1 cellular context compared by ENCODE assay signal in the genomic region with DNA sequence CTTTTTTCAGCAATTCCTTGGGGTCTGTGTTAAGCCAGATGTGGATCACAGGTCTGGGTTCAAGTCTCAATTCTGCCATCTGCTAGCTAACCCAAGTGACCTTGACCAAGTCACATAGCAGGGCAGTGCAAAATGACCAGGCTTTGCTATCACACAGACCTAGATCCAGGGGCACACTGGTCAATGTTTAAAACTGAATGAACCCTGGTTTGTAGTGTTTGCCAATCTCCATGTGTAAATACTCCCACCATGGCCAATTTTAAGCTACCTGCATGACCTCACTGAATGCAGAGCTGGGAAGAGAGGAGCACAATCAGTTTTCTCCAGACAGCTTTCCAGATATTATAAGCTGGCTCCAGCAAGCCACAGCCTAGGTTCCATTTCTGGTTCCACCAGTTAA.
A peak's percentile ranks its signal among the peaks of the same experiment; 100 is the strongest.
TF ChIP-seq lines count a peak whose summit lies in the region.

No MANE protein-coding gene starts in this region.

TF ChIP-seq in HepG2, 621 proteins besides CTCF, POLR2A, EP300 and RAD21 (continued from another document and continues in another):
- TF ChIP-seq, protein P1, sequence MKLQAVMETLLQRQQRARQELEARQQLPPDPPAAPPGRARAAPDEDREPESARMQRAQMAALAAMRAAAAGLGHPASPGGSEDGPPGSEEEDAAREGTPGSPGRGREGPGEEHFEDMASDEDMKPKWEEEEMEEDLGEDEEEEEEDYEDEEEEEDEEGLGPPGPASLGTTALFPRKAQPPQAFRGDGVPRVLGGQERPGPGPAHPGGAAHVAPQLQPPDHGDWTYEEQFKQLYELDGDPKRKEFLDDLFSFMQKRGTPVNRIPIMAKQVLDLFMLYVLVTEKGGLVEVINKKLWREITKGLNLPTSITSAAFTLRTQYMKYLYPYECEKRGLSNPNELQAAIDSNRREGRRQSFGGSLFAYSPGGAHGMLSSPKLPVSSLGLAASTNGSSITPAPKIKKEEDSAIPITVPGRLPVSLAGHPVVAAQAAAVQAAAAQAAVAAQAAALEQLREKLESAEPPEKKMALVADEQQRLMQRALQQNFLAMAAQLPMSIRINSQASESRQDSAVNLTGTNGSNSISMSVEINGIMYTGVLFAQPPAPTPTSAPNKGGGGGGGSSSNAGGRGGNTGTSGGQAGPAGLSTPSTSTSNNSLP (IDR thresholded peaks at IDR 0.05; ENCODE audit: low read depth, low read length) = no peak
- TF ChIP-seq HDAC2 (CRISPR knock-in tag; IDR thresholded peaks at IDR 0.05) = no peak
- TF ChIP-seq ZFP37 (CRISPR knock-in tag; IDR thresholded peaks at IDR 0.05; ENCODE audit: borderline replicate concordance) = no peak
- TF ChIP-seq JUND (CRISPR knock-in tag; IDR thresholded peaks at IDR 0.05) = no peak
- no peak for TF ChIP-seq YEATS4 (CRISPR knock-in tag; IDR thresholded peaks at IDR 0.05; ENCODE audit: borderline replicate concordance)
- TF ChIP-seq, protein P2, sequence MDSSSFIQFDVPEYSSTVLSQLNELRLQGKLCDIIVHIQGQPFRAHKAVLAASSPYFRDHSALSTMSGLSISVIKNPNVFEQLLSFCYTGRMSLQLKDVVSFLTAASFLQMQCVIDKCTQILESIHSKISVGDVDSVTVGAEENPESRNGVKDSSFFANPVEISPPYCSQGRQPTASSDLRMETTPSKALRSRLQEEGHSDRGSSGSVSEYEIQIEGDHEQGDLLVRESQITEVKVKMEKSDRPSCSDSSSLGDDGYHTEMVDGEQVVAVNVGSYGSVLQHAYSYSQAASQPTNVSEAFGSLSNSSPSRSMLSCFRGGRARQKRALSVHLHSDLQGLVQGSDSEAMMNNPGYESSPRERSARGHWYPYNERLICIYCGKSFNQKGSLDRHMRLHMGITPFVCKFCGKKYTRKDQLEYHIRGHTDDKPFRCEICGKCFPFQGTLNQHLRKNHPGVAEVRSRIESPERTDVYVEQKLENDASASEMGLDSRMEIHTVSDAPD (CRISPR knock-in tag; IDR thresholded peaks at IDR 0.05) = no peak; the same call in 1 of the 2 replicates
- TF ChIP-seq RBM22 (optimal IDR thresholded peaks at IDR 0.05; ENCODE audit: low read length) = no peak
- no peak for TF ChIP-seq ZSCAN22 (CRISPR knock-in tag; IDR thresholded peaks at IDR 0.05)
- no peak for TF ChIP-seq ZNF382 (CRISPR knock-in tag; IDR thresholded peaks at IDR 0.05; ENCODE audit: borderline replicate concordance)
- TF ChIP-seq ZNF564 (CRISPR knock-in tag; IDR thresholded peaks at IDR 0.05) = no peak
- TF ChIP-seq TEF (CRISPR knock-in tag; IDR thresholded peaks at IDR 0.05) = no peak
- TF ChIP-seq PAWR (CRISPR knock-in tag; IDR thresholded peaks at IDR 0.05; ENCODE audit: borderline replicate concordance) = no peak
- TF ChIP-seq CC2D1A (CRISPR knock-in tag; IDR thresholded peaks at IDR 0.05) = no peak
- TF ChIP-seq SRSF1 (optimal IDR thresholded peaks at IDR 0.05; ENCODE audit: low read depth, low read length) = no peak
- no peak for TF ChIP-seq SMYD3 (CRISPR knock-in tag; IDR thresholded peaks at IDR 0.05)
- TF ChIP-seq ZGPAT (CRISPR knock-in tag; IDR thresholded peaks at IDR 0.05) = 0 out of 2 replicates have a peak, but pooled peaks have one; percentile 39
- no peak for TF ChIP-seq ZNF3 (CRISPR knock-in tag; IDR thresholded peaks at IDR 0.05)
- no peak for TF ChIP-seq GPBP1L1 (CRISPR knock-in tag; IDR thresholded peaks at IDR 0.05)
- no peak for TF ChIP-seq PHF20 (CRISPR knock-in tag; IDR thresholded peaks at IDR 0.05)
- TF ChIP-seq TFAP4 (IDR thresholded peaks at IDR 0.05; ENCODE audit: borderline replicate concordance, low read depth) = no peak
- TF ChIP-seq GATAD2A (CRISPR knock-in tag; IDR thresholded peaks at IDR 0.05) = peak; percentile 42; the same call in 1 of the 2 replicates
- peak; percentile 87 for TF ChIP-seq HIC2 (CRISPR knock-in tag; IDR thresholded peaks at IDR 0.05; ENCODE audit: low read depth)
- TF ChIP-seq HES4 (CRISPR knock-in tag; IDR thresholded peaks at IDR 0.05; ENCODE audit: borderline replicate concordance) = no peak
- TF ChIP-seq ASH2L (IDR thresholded peaks at IDR 0.05; ENCODE audit: insufficient read length, low read depth, low read length) = no peak
- TF ChIP-seq, protein P3, sequence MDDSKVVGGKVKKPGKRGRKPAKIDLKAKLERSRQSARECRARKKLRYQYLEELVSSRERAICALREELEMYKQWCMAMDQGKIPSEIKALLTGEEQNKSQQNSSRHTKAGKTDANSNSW (CRISPR knock-in tag; IDR thresholded peaks at IDR 0.05; ENCODE audit: borderline replicate concordance) = no peak
- TF ChIP-seq FOXJ3 (CRISPR knock-in tag; IDR thresholded peaks at IDR 0.05; ENCODE audit: borderline replicate concordance) = peak; percentile 42; the same call in 1 of the 2 replicates
- no peak for TF ChIP-seq FOSL2 (CRISPR knock-in tag; IDR thresholded peaks at IDR 0.05)
- TF ChIP-seq ZNF256 (CRISPR knock-in tag; conservative IDR thresholded peaks at IDR 0.05) = no peak
- no peak for TF ChIP-seq ZNF496 (CRISPR knock-in tag; IDR thresholded peaks at IDR 0.05; ENCODE audit: insufficient replicate concordance)
- TF ChIP-seq KAT7 (CRISPR knock-in tag; IDR thresholded peaks at IDR 0.05; ENCODE audit: borderline replicate concordance) = no peak
- no peak for TF ChIP-seq ZNF414 (CRISPR knock-in tag; IDR thresholded peaks at IDR 0.05)
- no peak for TF ChIP-seq CENPX (CRISPR knock-in tag; IDR thresholded peaks at IDR 0.05)
- no peak for TF ChIP-seq FOSL1 (CRISPR knock-in tag; IDR thresholded peaks at IDR 0.05; ENCODE audit: borderline replicate concordance)
- no peak for TF ChIP-seq ZNF567 (CRISPR knock-in tag; IDR thresholded peaks at IDR 0.05; ENCODE audit: borderline replicate concordance)
- no peak for TF ChIP-seq ZNF354B (CRISPR knock-in tag; IDR thresholded peaks at IDR 0.05)
- TF ChIP-seq U2AF2 (IDR thresholded peaks at IDR 0.05; ENCODE audit: low read depth, low read length) = no peak
- no peak for TF ChIP-seq ZBTB39 (CRISPR knock-in tag; IDR thresholded peaks at IDR 0.05)
- no peak for TF ChIP-seq ZNF589 (CRISPR knock-in tag; conservative IDR thresholded peaks at IDR 0.05)
- TF ChIP-seq CBX1 (IDR thresholded peaks at IDR 0.05; ENCODE audit: low read depth) = no peak
- TF ChIP-seq CAMTA2 (CRISPR knock-in tag; IDR thresholded peaks at IDR 0.05; ENCODE audit: borderline replicate concordance) = no peak
- peak; percentile 85; the same call in 1 of the 2 replicates for TF ChIP-seq ZNF292 (CRISPR knock-in tag; IDR thresholded peaks at IDR 0.05; ENCODE audit: borderline replicate concordance, low read depth)
- no peak for TF ChIP-seq ZNF121 (CRISPR knock-in tag; IDR thresholded peaks at IDR 0.05)
- no peak for TF ChIP-seq ZKSCAN8 (CRISPR knock-in tag; IDR thresholded peaks at IDR 0.05; ENCODE audit: borderline replicate concordance)
- TF ChIP-seq ZBTB10 (CRISPR knock-in tag; IDR thresholded peaks at IDR 0.05; ENCODE audit: borderline replicate concordance) = no peak
- no peak for TF ChIP-seq CSRNP2 (CRISPR knock-in tag; conservative IDR thresholded peaks at IDR 0.05; ENCODE audit: low read depth)
- no peak for TF ChIP-seq TAF1 (CRISPR knock-in tag; IDR thresholded peaks at IDR 0.05)
- 0 out of 2 replicates have a peak, but pooled peaks have one; percentile 37 for TF ChIP-seq PITX1 (CRISPR knock-in tag; IDR thresholded peaks at IDR 0.05)
